ENCODE assay signal across 12 cellular contexts in genomic region chr18:39842042-39842791, GRCh38.
DNase-seq lines count a peak whose midpoint lies in the region; ATAC-seq and TF ChIP-seq lines count a peak whose summit lies in the region.
"Had no signal": no experiment of that assay in that cellular context is flagged by ENCODE, and none has a peak within 500 bp of the region (broad histone marks: within the 10 kb centered on the region; RNA-seq: fewer than 3 reads in every experiment).

No MANE protein-coding gene starts in this region.

- no peak overlapping the region for H3K27ac Mint-ChIP-seq in stimulated activated memory B cell treated with anti-CD40 and anti-IgM and Interleukin-4, amounts not matched to agents 10 μg/mL and 1 μg/mL and 100 μg/mL, for 72 hours
- H3K27ac Mint-ChIP-seq: activated CD8-positive, alpha-beta T cell treated with anti-CD3 and anti-CD28 coated beads, Interleukin-2, amount 10 ng/mL, durations not matched to agents 7 days and 5 days; immature natural killer cell had no signal

- ATAC-seq in omental fat pad (ENCODE audit: low FRiP score) (peak; percentile 5), sciatic nerve (no peak)
- no peak for ATAC-seq in stimulated activated memory B cell treated with anti-CD40 and anti-IgM and Interleukin-4, amounts not matched to agents 10 μg/mL and 1 μg/mL and 100 μg/mL, for 72 hours
- ATAC-seq: activated CD8-positive, alpha-beta T cell treated with anti-CD3 and anti-CD28 coated beads, Interleukin-2, amount 10 ng/mL, durations not matched to agents 7 days and 5 days had no signal

- 25 to 26% methylated on average over 14 of the region's 14 CpGs for WGBS in esophagus, 2 donors

- H3K27me3 Mint-ChIP-seq in stimulated activated memory B cell treated with anti-CD40 and anti-IgM and Interleukin-4, amounts not matched to agents 10 μg/mL and 1 μg/mL and 100 μg/mL, for 72 hours, result no peaks in the 10 kb centered on the region

- H3K9me3 Mint-ChIP-seq in stimulated activated memory B cell treated with anti-CD40 and anti-IgM and Interleukin-4, amounts not matched to agents 10 μg/mL and 1 μg/mL and 100 μg/mL, for 72 hours, result peaks cover 6% of the 10 kb centered on the region

- no peak overlapping the region for H3K4me3 Mint-ChIP-seq in stimulated activated memory B cell treated with anti-CD40 and anti-IgM and Interleukin-4, amounts not matched to agents 10 μg/mL and 1 μg/mL and 100 μg/mL, for 72 hours
- H3K4me3 Mint-ChIP-seq: activated CD8-positive, alpha-beta T cell treated with anti-CD3 and anti-CD28 coated beads, Interleukin-2, amount 10 ng/mL, durations not matched to agents 7 days and 5 days had no signal

- no peaks in the 10 kb centered on the region for H3K4me1 Mint-ChIP-seq in stimulated activated memory B cell treated with anti-CD40 and anti-IgM and Interleukin-4, amounts not matched to agents 10 μg/mL and 1 μg/mL and 100 μg/mL, for 72 hours
- H3K4me1 Mint-ChIP-seq: immature natural killer cell had no signal

- H3K36me3 Mint-ChIP-seq in stimulated activated memory B cell treated with anti-CD40 and anti-IgM and Interleukin-4, amounts not matched to agents 10 μg/mL and 1 μg/mL and 100 μg/mL, for 72 hours, result no peaks in the 10 kb centered on the region
- H3K36me3 Mint-ChIP-seq: immature natural killer cell had no signal

- H3K4me1 ChIP-seq in esophagus (ENCODE audit: control insufficient read depth in 2 of 2, insufficient read depth in 2 of 2, low read length in 1 of 2) (peaks cover 0 to 6% of the 10 kb centered on the region in 2 donors), left ventricle myocardium inferior (peaks cover 7% of the 10 kb centered on the region)

- H3K36me3 ChIP-seq in esophagus (ENCODE audit: control insufficient read depth in 2 of 2, insufficient read depth in 2 of 2, low read length in 1 of 2), result no peaks in the 10 kb centered on the region
- no peaks in the 10 kb centered on the region for H3K36me3 ChIP-seq in left ventricle myocardium inferior
- H3K36me3 ChIP-seq: Peyer's patch had no signal

- TF ChIP-seq CTCF in omental fat pad (IDR thresholded peaks at IDR 0.05) (no peak), left ventricle myocardium inferior (IDR thresholded peaks at IDR 0.05; ENCODE audit: borderline replicate concordance) (no peak)

- H3K27me3 ChIP-seq in esophagus (ENCODE audit: control insufficient read depth in 1 of 2, insufficient read depth in 2 of 2, low read length in 2 of 2) (no peaks in the 10 kb centered on the region), left ventricle myocardium inferior (ENCODE audit: low read depth) (peaks cover 34% of the 10 kb centered on the region)
- H3K27me3 ChIP-seq: body of pancreas, Peyer's patch had no signal

- peak; percentile 72 for DNase-seq in COR-L47 (lab: John Stamatoyannopoulos, UW)
- DNase-seq in NCI-H748 (lab: John Stamatoyannopoulos, UW; ENCODE audit: unreplicated experiment), result peak; percentile 74
- DNase-seq in omental fat pad (ENCODE audit: low spot score), result no peak
- DNase-seq in AG08396 (ENCODE audit: low spot score), result no peak
- no peak for DNase-seq in left ventricle myocardium inferior
- no peak for DNase-seq in sciatic nerve (ENCODE audit: low spot score)
- DNase-seq: activated CD8-positive, alpha-beta T cell treated with anti-CD3 and anti-CD28 coated beads, Interleukin-2, amount 10 ng/mL, durations not matched to agents 7 days and 5 days; immature natural killer cell had no signal

- H3K27ac ChIP-seq in esophagus (ENCODE audit: low read depth in 2 of 2, low read length in 1 of 2) (no peak overlapping the region), left ventricle myocardium inferior (replicated peaks) (no peak overlapping the region)
- H3K27ac ChIP-seq: body of pancreas, Peyer's patch had no signal

- H3K4me3 ChIP-seq in esophagus (ENCODE audit: low read depth in 1 of 2, low read length in 2 of 2) (peak overlapping the region; percentile 50 to 53), left ventricle myocardium inferior (no peak overlapping the region)
- H3K4me3 ChIP-seq: body of pancreas had no signal

- intact Hi-C loops in left ventricle myocardium inferior (cut with micrococcal nuclease) (no loop called here), sciatic nerve (cut with DNase I) (no loop called here)

- H3K9me3 ChIP-seq in esophagus (ENCODE audit: control insufficient read depth in 2 of 2, insufficient read depth in 1 of 2, low read depth in 1 of 2, low read length in 1 of 2) (no peaks in the 10 kb centered on the region), left ventricle myocardium inferior (replicated peaks) (no peaks in the 10 kb centered on the region)
- H3K9me3 ChIP-seq: body of pancreas, Peyer's patch had no signal

Comparison
In these comparisons a context has a peak if more than half of its experiments do, and no peak if none do; other contexts are left out.
1. DNase-seq: peak in COR-L47 (single experiment) and NCI-H748 (single experiment); none in omental fat pad (single experiment), AG08396 (single experiment), left ventricle myocardium inferior (single experiment) and sciatic nerve (single experiment).